1 cellular context compared by ENCODE assay signal in the genomic region with DNA sequence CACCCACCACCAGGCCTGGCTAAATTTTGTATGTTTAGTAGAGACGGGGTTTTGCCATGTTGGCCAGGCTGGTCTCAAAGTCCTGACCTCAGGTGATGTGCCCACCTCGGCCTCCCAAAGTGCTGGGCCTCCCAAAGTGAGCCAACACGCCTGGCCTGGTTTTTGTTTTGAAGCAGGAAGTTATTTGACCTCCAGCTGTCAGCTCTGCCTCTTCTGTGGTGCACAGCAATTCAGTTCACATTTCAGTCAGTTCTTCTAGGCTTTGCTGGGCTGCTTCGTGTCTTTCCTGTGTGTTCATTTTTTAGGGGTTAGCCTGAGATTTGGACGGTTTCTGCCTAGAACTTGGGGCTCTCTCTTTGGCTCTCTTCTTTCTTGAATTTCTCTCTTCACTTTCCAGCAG.
TF ChIP-seq lines count a peak whose summit lies in the region.

No MANE protein-coding gene starts in this region.

TF ChIP-seq in K562, 482 proteins besides CTCF, POLR2A, EP300 and RAD21:
- TF ChIP-seq HSF4 (CRISPR knock-in tag; IDR thresholded peaks at IDR 0.05; ENCODE audit: borderline replicate concordance) (no peak), ZNF175 (CRISPR knock-in tag; IDR thresholded peaks at IDR 0.05; ENCODE audit: low read depth) (no peak), HNRNPUL1 (IDR thresholded peaks at IDR 0.05; ENCODE audit: low read length) (no peak), POLR2B (IDR thresholded peaks at IDR 0.05; ENCODE audit: low read depth, partially characterized antibody) (no peak), ZNF644 (tag; IDR thresholded peaks at IDR 0.05; ENCODE audit: low read depth) (no peak), MTA2 (IDR thresholded peaks at IDR 0.05; ENCODE audit: low read depth) (no peak), ZNF77 (CRISPR knock-in tag; IDR thresholded peaks at IDR 0.05) (no peak), MCM3 (IDR thresholded peaks at IDR 0.05) (no peak), SMAD4 (CRISPR knock-in tag; conservative IDR thresholded peaks at IDR 0.05) (no peak), ZEB2 (IDR thresholded peaks at IDR 0.05) (no peak), MYBL2 (IDR thresholded peaks at IDR 0.05; ENCODE audit: low read depth) (no peak), MYBL2 (CRISPR knock-in tag; IDR thresholded peaks at IDR 0.05; ENCODE audit: borderline replicate concordance) (no peak), SNIP1 (IDR thresholded peaks at IDR 0.05; ENCODE audit: low read depth) (no peak), RHOXF2B (CRISPR knock-in tag; conservative IDR thresholded peaks at IDR 0.05) (no peak), ZNF449 (CRISPR knock-in tag; IDR thresholded peaks at IDR 0.05) (no peak)
